ENCODE assay signal across 20 cellular contexts in genomic region chr10:124592736-124593430, GRCh38.
DNase-seq lines count a peak whose midpoint lies in the region; ATAC-seq, FAIRE-seq and TF ChIP-seq lines count a peak whose summit lies in the region.
"Had no signal": no experiment of that assay in that cellular context is flagged by ENCODE, and none has a peak within 500 bp of the region (broad histone marks: within the 10 kb centered on the region; RNA-seq: fewer than 3 reads in every experiment).

No MANE protein-coding gene starts in this region.

- H3K56ac ChIP-seq in H1 (replicated peaks; ENCODE audit: insufficient read length, low read depth, low read length), result no peak overlapping the region

- H3K18ac ChIP-seq in H1 (ENCODE audit: extremely low read depth, low read length), result no peak overlapping the region

- no peak overlapping the region for H2BK20ac ChIP-seq in H1 (ENCODE audit: low read length)

- intact Hi-C loops in heart left ventricle (cut with DNase I), result no loop called here
- intact Hi-C loops in mucosa of descending colon (cut with DNase I, micrococcal nuclease), result no loop called here
- intact Hi-C loops in body of pancreas (cut with DNase I), result no loop called here

- ATAC-seq in heart left ventricle (no peak), mucosa of descending colon (no peak), body of pancreas (no peak)
- ATAC-seq in stimulated activated memory B cell treated with anti-CD40 and anti-IgM and Interleukin-4, amounts not matched to agents 10 μg/mL and 1 μg/mL and 100 μg/mL, for 72 hours, result no peak

- no peak overlapping the region for H2BK5ac ChIP-seq in H1 (ENCODE audit: low read depth, low read length)

- TF ChIP-seq POLR2A in heart left ventricle (IDR thresholded peaks at IDR 0.05), result no peak
- TF ChIP-seq POLR2A in H1 (IDR thresholded peaks at IDR 0.05; ENCODE audit: control extremely low read depth in 1 of 2, low read depth in 2 of 2, low read length in 2 of 2), result no peak
- TF ChIP-seq POLR2A in body of pancreas (IDR thresholded peaks at IDR 0.05), result no peak

- H3K9ac ChIP-seq in H1 (replicated peaks in 1 of 4; ENCODE audit: extremely low read depth in 1 of 4, low read depth in 3 of 4, low read length in 3 of 4), result no peak overlapping the region

- POLR2A ChIA-PET in H1 (lab: Charles Lee; ENCODE audit: partially characterized antibody), result no interaction called here

- no peak for TF ChIP-seq CTCF in heart left ventricle (IDR thresholded peaks at IDR 0.05)
- no peak for TF ChIP-seq CTCF in right atrium auricular region (IDR thresholded peaks at IDR 0.05)
- no peak for TF ChIP-seq CTCF in H1 (IDR thresholded peaks at IDR 0.05; ENCODE audit: control extremely low read depth in 1 of 3, insufficient read depth in 1 of 3, low read depth in 1 of 3, low read length in 3 of 3)
- no peak for TF ChIP-seq CTCF in mucosa of descending colon (IDR thresholded peaks at IDR 0.05)
- no peak for TF ChIP-seq CTCF in progenitor cell of endocrine pancreas (IDR thresholded peaks at IDR 0.05; ENCODE audit: unreplicated experiment)
- TF ChIP-seq CTCF in body of pancreas (IDR thresholded peaks at IDR 0.05), result no peak

- peak overlapping the region; percentile 59 for H3K27ac Mint-ChIP-seq in stimulated activated memory B cell treated with anti-CD40 and anti-IgM and Interleukin-4, amounts not matched to agents 10 μg/mL and 1 μg/mL and 100 μg/mL, for 72 hours
- no peak overlapping the region for H3K27ac Mint-ChIP-seq in progenitor cell of endocrine pancreas
- H3K27ac Mint-ChIP-seq: CD4-positive, alpha-beta T cell had no signal

- H4K5ac ChIP-seq in H1 (ENCODE audit: insufficient read length, low read depth, low read length), result no peak overlapping the region

- CTCF ChIA-PET in H1 (lab: Charles Lee; ENCODE audit: partially characterized antibody), result interaction anchor here (1.0 to 1.6 kb wide), 4 partner anchors 27 to 173 kb away, joined by 3 to 5 read pairs (median 3); no protein-coding TSS in a partner anchor

- H3K4me1 ChIP-seq in heart left ventricle, result peaks cover 0 to 19% (median 12%) of the 10 kb centered on the region in 12 donors
- H3K4me1 ChIP-seq in right atrium auricular region, result peaks cover 0 to 20% of the 10 kb centered on the region in 2 donors
- H3K4me1 ChIP-seq in H1 (replicated peaks in 1 of 4; ENCODE audit: control insufficient read depth in 3 of 4, insufficient read depth in 4 of 4, low read length in 3 of 4), result no peaks in the 10 kb centered on the region
- peaks cover 7% of the 10 kb centered on the region for H3K4me1 ChIP-seq in mucosa of descending colon (ENCODE audit: low read depth)
- peaks cover 30% of the 10 kb centered on the region for H3K4me1 ChIP-seq in body of pancreas

- peak overlapping the region; percentile 57 for H4K8ac ChIP-seq in H1 (ENCODE audit: extremely low read depth, insufficient read depth, low read length)

- H4K20me1 ChIP-seq in H1 (replicated peaks in 1 of 2; ENCODE audit: control insufficient read depth in 1 of 2, insufficient read depth in 2 of 2, low read length in 2 of 2), result peaks cover 2% of the 10 kb centered on the region in 2 experiments

- H3K9me3 ChIP-seq in heart left ventricle (peaks cover 0 to 6% (median 0%) of the 10 kb centered on the region in 12 donors), right atrium auricular region (peaks cover 0 to 7% of the 10 kb centered on the region in 2 donors), H1 (ENCODE audit: insufficient read depth in 2 of 2, low read depth in 1 of 2, low read length in 1 of 2) (no peaks in the 10 kb centered on the region), mucosa of descending colon (no peaks in the 10 kb centered on the region), body of pancreas (no peaks in the 10 kb centered on the region)
- H3K9me3 ChIP-seq: Caco-2 had no signal

- no peaks in the 10 kb centered on the region for H3K36me3 Mint-ChIP-seq in stimulated activated memory B cell treated with anti-CD40 and anti-IgM and Interleukin-4, amounts not matched to agents 10 μg/mL and 1 μg/mL and 100 μg/mL, for 72 hours
- no peaks in the 10 kb centered on the region for H3K36me3 Mint-ChIP-seq in progenitor cell of endocrine pancreas (ENCODE audit: insufficient read depth)

- no peaks in the 10 kb centered on the region for H3K79me2 ChIP-seq in H1 (ENCODE audit: control insufficient read depth in 1 of 2, insufficient read depth in 2 of 2, low read length in 2 of 2)

- no peak overlapping the region for H2AK5ac ChIP-seq in H1 (ENCODE audit: low read depth, low read length)

- H3K36me3 ChIP-seq in heart left ventricle (no peaks in the 10 kb centered on the region), right atrium auricular region (no peaks in the 10 kb centered on the region), H1 (ENCODE audit: control insufficient read depth in 2 of 4, insufficient read depth in 4 of 4, low read length in 3 of 4) (no peaks in the 10 kb centered on the region), mucosa of descending colon (ENCODE audit: low read depth) (no peaks in the 10 kb centered on the region), body of pancreas (replicated peaks in 1 of 2; ENCODE audit: insufficient read depth in 1 of 2, low read depth in 2 of 2) (no peaks in the 10 kb centered on the region)

- H3K79me1 ChIP-seq in H1 (ENCODE audit: low read depth, low read length), result no peaks in the 10 kb centered on the region

- H3K4me2 ChIP-seq in H1 (ENCODE audit: insufficient read depth in 1 of 2, low read depth in 2 of 2, low read length in 2 of 2), result no peak overlapping the region

- no peak for FAIRE-seq in H1 (lab: Jason Lieb, UNC)
- FAIRE-seq: GM12878 had no signal

- no peak for TF ChIP-seq EP300 in H1 (IDR thresholded peaks at IDR 0.05; ENCODE audit: borderline replicate concordance in 1 of 2, low read depth in 2 of 2, low read length in 2 of 2)

- no peak overlapping the region for H2BK12ac ChIP-seq in H1 (ENCODE audit: low read depth, low read length)

- H3K4ac ChIP-seq in H1 (replicated peaks; ENCODE audit: insufficient read length, low read depth, low read length), result no peak overlapping the region

- no peaks in the 10 kb centered on the region for H3K23me2 ChIP-seq in H1 (ENCODE audit: low read depth, low read length)

- H3K14ac ChIP-seq in H1 (ENCODE audit: insufficient read length), result no peak overlapping the region

- no peak overlapping the region for H2BK120ac ChIP-seq in H1 (replicated peaks; ENCODE audit: low read depth, low read length)

- H3K4me1 Mint-ChIP-seq in stimulated activated memory B cell treated with anti-CD40 and anti-IgM and Interleukin-4, amounts not matched to agents 10 μg/mL and 1 μg/mL and 100 μg/mL, for 72 hours, result peaks cover 50% of the 10 kb centered on the region
- peaks cover 8% of the 10 kb centered on the region for H3K4me1 Mint-ChIP-seq in progenitor cell of endocrine pancreas (ENCODE audit: low read depth)

- no peaks in the 10 kb centered on the region for H3K27me3 Mint-ChIP-seq in stimulated activated memory B cell treated with anti-CD40 and anti-IgM and Interleukin-4, amounts not matched to agents 10 μg/mL and 1 μg/mL and 100 μg/mL, for 72 hours
- H3K27me3 Mint-ChIP-seq in progenitor cell of endocrine pancreas, result no peaks in the 10 kb centered on the region
- H3K27me3 Mint-ChIP-seq: CD4-positive, alpha-beta T cell had no signal

- no peak for TF ChIP-seq RAD21 in H1 (IDR thresholded peaks at IDR 0.05 in 1 of 2, conservative IDR thresholded peaks at IDR 0.05 in 1 of 2; ENCODE audit: low read depth in 2 of 2, low read length in 2 of 2)

- H3K9me3 Mint-ChIP-seq in stimulated activated memory B cell treated with anti-CD40 and anti-IgM and Interleukin-4, amounts not matched to agents 10 μg/mL and 1 μg/mL and 100 μg/mL, for 72 hours, result peaks cover 4% of the 10 kb centered on the region
- peaks cover 4% of the 10 kb centered on the region for H3K9me3 Mint-ChIP-seq in progenitor cell of endocrine pancreas (ENCODE audit: low read depth)
- H3K9me3 Mint-ChIP-seq: CD4-positive, alpha-beta T cell had no signal

- DNase-seq in heart left ventricle (peak in 3 of 5 donors; percentile 6 to 54 (median 25)), right atrium auricular region (ENCODE audit: low spot score) (no peak), H1 (ENCODE audit: low read depth in 1 of 2, low spot score in 2 of 2) (no peak), mucosa of descending colon (peak in 2 of 3 donors; percentile 22 to 39), progenitor cell of endocrine pancreas (ENCODE audit: low spot score, unreplicated experiment) (no peak), body of pancreas (no peak)
- DNase-seq in activated naive CD4-positive, alpha-beta T cell treated with anti-CD3 and anti-CD28 coated beads, Interleukin-2, amount 50 U/mL, for 16 hours, result no peak
- DNase-seq: CD4-positive, alpha-beta T cell; DMS153; GDM1; HCEC 1CT; KG1; NCI-H1105 treated with DMSO at 0.1 percent for 48 hours; NCI-H1694; NCI-H510A treated with DMSO at 0.1 percent for 48 hours; NCI-H774; SIG-M5 had no signal

- 89 to 94% (median 92%) methylated on average over 11 to 26 of the region's 26 CpGs for WGBS in heart left ventricle, 4 donors
- WGBS in H1 (ENCODE audit: extremely low coverage in 1 of 2, insufficient coverage in 1 of 2, insufficient read length in 1 of 2, insufficient replicate concordance in 2 of 2, low coverage in 1 of 2, low lambda C conversion rate in 2 of 2, missing lambda C conversion rate in 1 of 2), 2 experiments, result 92% methylated on average over 24 of the region's 26 CpGs; no CpG with 5 or more reads in 1 of the 2 experiments
- WGBS in body of pancreas, 2 donors, result 88 to 95% methylated on average over 26 of the region's 26 CpGs

- H3K27me3 ChIP-seq in heart left ventricle (no peaks in the 10 kb centered on the region), right atrium auricular region (no peaks in the 10 kb centered on the region), H1 (replicated peaks in 1 of 4; ENCODE audit: control insufficient read depth in 3 of 4, extremely low read depth in 1 of 4, insufficient read depth in 3 of 4, low read length in 3 of 4) (no peaks in the 10 kb centered on the region; a peak in 2 of 7 replicates), body of pancreas (no peaks in the 10 kb centered on the region)

- H3K23ac ChIP-seq in H1 (ENCODE audit: insufficient read length), result no peak overlapping the region

- no peak overlapping the region for H2BK15ac ChIP-seq in H1 (ENCODE audit: low read length)

- no peak overlapping the region for H4K91ac ChIP-seq in H1 (replicated peaks; ENCODE audit: insufficient read length, low read length)

- no peak overlapping the region for H2AFZ ChIP-seq in H1 (ENCODE audit: low read length)

- H3K27ac ChIP-seq in heart left ventricle (no peak overlapping the region), right atrium auricular region (no peak overlapping the region), H1 (ENCODE audit: low read depth, low read length) (no peak overlapping the region), body of pancreas (no peak overlapping the region)

- no peak overlapping the region for H3K4me3 ChIP-seq in heart left ventricle
- no peak overlapping the region for H3K4me3 ChIP-seq in right atrium auricular region
- no peak overlapping the region for H3K4me3 ChIP-seq in H1 (ENCODE audit: extremely low read depth in 1 of 4, insufficient read depth in 2 of 4, low read depth in 3 of 4, low read length in 4 of 4)
- no peak overlapping the region for H3K4me3 ChIP-seq in mucosa of descending colon
- no peak overlapping the region for H3K4me3 ChIP-seq in body of pancreas
- H3K4me3 ChIP-seq: GM12878 had no signal

- no peak overlapping the region for H3K4me3 Mint-ChIP-seq in stimulated activated memory B cell treated with anti-CD40 and anti-IgM and Interleukin-4, amounts not matched to agents 10 μg/mL and 1 μg/mL and 100 μg/mL, for 72 hours
- H3K4me3 Mint-ChIP-seq in progenitor cell of endocrine pancreas (ENCODE audit: low read depth), result no peak overlapping the region
- H3K4me3 Mint-ChIP-seq: CD4-positive, alpha-beta T cell had no signal

Comparison
In these comparisons a context has a peak if more than half of its experiments do, and no peak if none do; other contexts are left out.
1. DNase-seq: peak in heart left ventricle (3 of 5) and mucosa of descending colon (2 of 3); none in right atrium auricular region (single experiment), H1 (0 of 2), activated naive CD4-positive, alpha-beta T cell treated with anti-CD3 and anti-CD28 coated beads, Interleukin-2, amount 50 U/mL, for 16 hours (single experiment), progenitor cell of endocrine pancreas (single experiment) and body of pancreas (0 of 4).